In the genomic region with DNA sequence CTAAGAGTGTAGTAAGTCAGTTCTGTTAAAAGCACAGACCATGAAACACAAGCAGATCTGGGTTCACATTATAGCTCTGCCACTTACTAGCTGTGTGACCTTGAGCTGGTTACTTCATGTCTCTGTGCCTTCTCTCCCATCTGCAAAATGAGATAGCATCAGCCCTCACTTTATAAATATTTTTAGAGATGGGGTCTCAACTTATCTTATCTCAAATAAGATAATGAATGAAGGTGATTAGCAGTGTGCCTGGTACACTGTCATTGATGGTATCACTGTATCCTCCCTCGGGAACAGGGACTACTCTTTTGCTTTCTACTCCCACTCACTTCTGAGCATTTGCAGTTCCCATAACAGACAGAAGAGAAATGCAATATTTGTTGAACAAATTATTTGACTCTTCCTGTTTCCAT, we compare ENCODE assay signal across 13 cellular contexts. TPM values are rescaled to one million over a fixed set of nuclear protein-coding genes. Genes with fewer than 3 reads are reported as not detected.
A peak's percentile ranks its signal among the peaks of the same experiment; 100 is the strongest.
DNase-seq lines count a peak whose midpoint lies in the region; ATAC-seq and TF ChIP-seq lines count a peak whose summit lies in the region.
"Had no signal": no experiment of that assay in that cellular context is flagged by ENCODE, and none has a peak within 500 bp of the region (broad histone marks: within the 10 kb centered on the region; RNA-seq: fewer than 3 reads in every experiment).

No MANE protein-coding gene starts in this region.

- peak overlapping the region; percentile 5 to 30 for H3K27ac Mint-ChIP-seq in natural killer cell
- no peak overlapping the region for H3K27ac Mint-ChIP-seq in natural killer cell treated with Interleukin-12 subunit alpha and Interleukin-12 subunit beta and Interleukin-15 and Interleukin-18, amount 100 ng/mL, for 72 hours
- H3K27ac Mint-ChIP-seq in MCF 10A (ENCODE audit: low read depth, unreplicated experiment), result no peak overlapping the region
- H3K27ac Mint-ChIP-seq: activated naive CD4-positive, alpha-beta T cell treated with anti-CD3 and anti-CD28 coated beads, Interleukin-2, amount 50 U/mL, for 24 hours had no signal

- H3K36me3 ChIP-seq in stomach (no peaks in the 10 kb centered on the region), gastroesophageal sphincter (no peaks in the 10 kb centered on the region)
- H3K36me3 ChIP-seq: colonic mucosa had no signal

- no peaks in the 10 kb centered on the region for H3K27me3 ChIP-seq in stomach
- H3K27me3 ChIP-seq in gastroesophageal sphincter, result no peaks in the 10 kb centered on the region
- H3K27me3 ChIP-seq: colonic mucosa, testis had no signal

- TF ChIP-seq EP300 in stomach (IDR thresholded peaks at IDR 0.05), result no peak
- no peak for TF ChIP-seq EP300 in gastroesophageal sphincter (IDR thresholded peaks at IDR 0.05)

- 0 to 46% (median 28%) methylated on average over 1 of the region's 1 CpG for WGBS in stomach, 5 donors
- 0 to 13% methylated on average over 1 of the region's 1 CpG for WGBS in gastroesophageal sphincter (ENCODE audit: low coverage in 1 of 2), 2 donors

- CTCF ChIA-PET in MCF 10A (lab: Yijun Ruan, JAX), result interaction anchor here (0.8 kb wide), 2 partner anchors 53 to 162 kb away, joined by 3 read pairs; a partner anchor contains a TSS

- no peaks in the 10 kb centered on the region for H3K9me3 ChIP-seq in stomach
- H3K9me3 ChIP-seq in gastroesophageal sphincter, result no peaks in the 10 kb centered on the region
- H3K9me3 ChIP-seq: colonic mucosa, testis had no signal

- H3K27me3 Mint-ChIP-seq in natural killer cell (ENCODE audit: low read depth in 2 of 2), result no peaks in the 10 kb centered on the region
- H3K27me3 Mint-ChIP-seq in natural killer cell treated with Interleukin-12 subunit alpha and Interleukin-12 subunit beta and Interleukin-15 and Interleukin-18, amount 100 ng/mL, for 72 hours, result no peaks in the 10 kb centered on the region
- no peaks in the 10 kb centered on the region for H3K27me3 Mint-ChIP-seq in MCF 10A (ENCODE audit: insufficient read depth, unreplicated experiment)
- H3K27me3 Mint-ChIP-seq: activated naive CD4-positive, alpha-beta T cell treated with anti-CD3 and anti-CD28 coated beads, Interleukin-2, amount 50 U/mL, for 24 hours had no signal

- H3K4me1 ChIP-seq in stomach (peaks cover 0 to 57% (median 30%) of the 10 kb centered on the region in 4 donors), gastroesophageal sphincter (peaks cover 5 to 38% (median 12%) of the 10 kb centered on the region in 3 donors)
- H3K4me1 ChIP-seq: colonic mucosa had no signal

- H3K27ac ChIP-seq in stomach (peak overlapping the region in 1 of 5 donors; percentile 63), gastroesophageal sphincter (peak overlapping the region in 2 of 4 donors; percentile 41 to 77)
- H3K27ac ChIP-seq: colonic mucosa, KMS-11, testis had no signal

- intact Hi-C loops in natural killer cell (cut with micrococcal nuclease), result no loop called here
- intact Hi-C loops in MCF 10A (cut with micrococcal nuclease), result no loop called here
- intact Hi-C loops in stomach (cut with DNase I; ENCODE audit: low total_unique reads), result no loop called here

- TF ChIP-seq POLR2A in stomach (IDR thresholded peaks at IDR 0.05) (no peak), gastroesophageal sphincter (IDR thresholded peaks at IDR 0.05) (no peak)

- TF ChIP-seq CTCF in natural killer cell (IDR thresholded peaks at IDR 0.05) (no peak), MCF 10A (IDR thresholded peaks at IDR 0.05; ENCODE audit: unreplicated experiment) (no peak), stomach (IDR thresholded peaks at IDR 0.05) (no peak), gastroesophageal sphincter (IDR thresholded peaks at IDR 0.05) (no peak)

- no peaks in the 10 kb centered on the region for H3K9me3 Mint-ChIP-seq in natural killer cell
- H3K9me3 Mint-ChIP-seq in natural killer cell treated with Interleukin-12 subunit alpha and Interleukin-12 subunit beta and Interleukin-15 and Interleukin-18, amount 100 ng/mL, for 72 hours, result no peaks in the 10 kb centered on the region
- H3K9me3 Mint-ChIP-seq in MCF 10A (ENCODE audit: unreplicated experiment), result peaks cover 5% of the 10 kb centered on the region
- H3K9me3 Mint-ChIP-seq: activated naive CD4-positive, alpha-beta T cell treated with anti-CD3 and anti-CD28 coated beads, Interleukin-2, amount 50 U/mL, for 24 hours had no signal

- POLR2A ChIA-PET in MCF 10A (lab: Yijun Ruan, JAX), result interaction anchor here (0.7 kb wide), 1 partner anchor 34 kb away, joined by 3 read pairs; no protein-coding TSS in a partner anchor

- no peak for DNase-seq in natural killer cell
- DNase-seq in natural killer cell treated with Interleukin-12 subunit alpha and Interleukin-12 subunit beta and Interleukin-15 and Interleukin-18, amount 100 ng/mL, for 72 hours (ENCODE audit: low spot score), result no peak
- no peak for DNase-seq in MCF 10A (ENCODE audit: unreplicated experiment)
- no peak for DNase-seq in stomach
- DNase-seq: activated CD4-positive, alpha-beta T cell treated with anti-CD3 and anti-CD28 coated beads, Interleukin-2, amount 50 U/mL, for 48 hours; colonic mucosa; testis had no signal

- H3K4me3 Mint-ChIP-seq in natural killer cell (no peak overlapping the region), MCF 10A (ENCODE audit: unreplicated experiment) (no peak overlapping the region)
- no peak overlapping the region for H3K4me3 Mint-ChIP-seq in natural killer cell treated with Interleukin-12 subunit alpha and Interleukin-12 subunit beta and Interleukin-15 and Interleukin-18, amount 100 ng/mL, for 72 hours
- H3K4me3 Mint-ChIP-seq: activated naive CD4-positive, alpha-beta T cell treated with anti-CD3 and anti-CD28 coated beads, Interleukin-2, amount 50 U/mL, for 24 hours had no signal

- H3K4me1 Mint-ChIP-seq in natural killer cell (peaks cover 57 to 68% of the 10 kb centered on the region in 2 donors), MCF 10A (ENCODE audit: insufficient read depth, unreplicated experiment) (peaks cover 8% of the 10 kb centered on the region)
- peaks cover 37 to 39% of the 10 kb centered on the region in 2 donors for H3K4me1 Mint-ChIP-seq in natural killer cell treated with Interleukin-12 subunit alpha and Interleukin-12 subunit beta and Interleukin-15 and Interleukin-18, amount 100 ng/mL, for 72 hours (ENCODE audit: low read depth in 2 of 2)

- no TSS peak for BruUV-seq in MCF 10A (replicated peaks; lab: Mats Ljungman, UMichigan)

- no peak for ATAC-seq in natural killer cell
- ATAC-seq in natural killer cell treated with Interleukin-12 subunit alpha and Interleukin-12 subunit beta and Interleukin-15 and Interleukin-18, amount 100 ng/mL, for 72 hours, result no peak
- peak; percentile 56 for ATAC-seq in HG02642 (IDR thresholded peaks at IDR 0.05; ENCODE audit: poor library complexity, unreplicated experiment)
- ATAC-seq in HG03460 (IDR thresholded peaks at IDR 0.05; ENCODE audit: unreplicated experiment), result peak; percentile 40
- no peak for ATAC-seq in gastroesophageal sphincter
- ATAC-seq in HG03159 (IDR thresholded peaks at IDR 0.05; ENCODE audit: unreplicated experiment), result no peak

- no peaks in the 10 kb centered on the region for H3K36me3 Mint-ChIP-seq in natural killer cell
- H3K36me3 Mint-ChIP-seq in natural killer cell treated with Interleukin-12 subunit alpha and Interleukin-12 subunit beta and Interleukin-15 and Interleukin-18, amount 100 ng/mL, for 72 hours, result no peaks in the 10 kb centered on the region
- H3K36me3 Mint-ChIP-seq in MCF 10A (ENCODE audit: insufficient read depth, unreplicated experiment), result peaks cover 6% of the 10 kb centered on the region

- no peak overlapping the region for H3K4me3 ChIP-seq in stomach
- H3K4me3 ChIP-seq in gastroesophageal sphincter, result no peak overlapping the region
- H3K4me3 ChIP-seq: colonic mucosa, testis had no signal

RNA-seq across cellular contexts. Expression of a gene that starts 52.4 kb away (rescaled TPM):
- total RNA-seq in natural killer cell (10 to 100 TPM; 77.0 to 92.6 (median 77.6) TPM), MCF 10A (2022) (46.8 and 57.4 TPM in 2 replicates), stomach (10 to 100 TPM; 24.9 to 76.4 (median 47.7) TPM), gastroesophageal sphincter (10 to 100 TPM; 19.1 to 49.1 (median 34.0) TPM)
- 10 to 100 TPM; 32.2 to 44.1 TPM for total RNA-seq in natural killer cell treated with Interleukin-12 subunit alpha and Interleukin-12 subunit beta and Interleukin-15 and Interleukin-18, amount 100 ng/mL, for 72 hours
- polyA plus RNA-seq in stomach, result 10 to 100 TPM in 1 of 3 donors, 1 to 10 TPM in 2; 5.3 to 12.2 (median 6.4) TPM

Comparison
In these comparisons a context has a peak if more than half of its experiments do, and no peak if none do; other contexts are left out.
1. H3K27ac Mint-ChIP-seq: peak in natural killer cell (2 of 2); none in natural killer cell treated with Interleukin-12 subunit alpha and Interleukin-12 subunit beta and Interleukin-15 and Interleukin-18, amount 100 ng/mL, for 72 hours (0 of 2) and MCF 10A (single experiment).
2. ATAC-seq: peak in HG02642 (single experiment) and HG03460 (single experiment); none in natural killer cell (0 of 3), natural killer cell treated with Interleukin-12 subunit alpha and Interleukin-12 subunit beta and Interleukin-15 and Interleukin-18, amount 100 ng/mL, for 72 hours (0 of 2), gastroesophageal sphincter (single experiment) and HG03159 (single experiment).